1 cellular context compared by ENCODE assay signal in the genomic region with DNA sequence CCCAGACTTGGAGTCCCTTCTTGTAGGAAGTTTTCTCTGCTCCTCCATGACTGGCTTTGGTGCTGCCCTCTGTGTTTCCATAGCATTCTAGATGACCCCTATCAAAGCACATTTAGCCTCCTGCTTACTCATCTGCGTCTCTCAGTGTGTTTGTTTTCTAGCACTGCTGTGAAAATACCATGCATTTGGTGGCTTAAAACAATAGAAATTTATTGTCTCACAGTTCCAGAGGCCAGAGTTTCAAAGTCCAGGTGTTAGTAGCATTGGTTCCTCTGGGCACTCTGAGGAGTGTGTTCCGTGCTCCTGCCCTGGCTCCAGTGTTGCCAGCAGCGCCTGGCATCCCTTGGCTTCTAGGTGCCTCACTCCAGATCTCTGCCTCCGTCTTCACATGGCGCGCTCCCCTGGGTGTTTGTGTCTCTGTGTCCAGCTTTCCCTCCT.
TF ChIP-seq lines count a peak whose summit lies in the region.

No MANE protein-coding gene starts in this region.

TF ChIP-seq in IMR-90, 13 proteins besides CTCF, POLR2A, EP300 and RAD21:
- no peak for TF ChIP-seq CHD1 (IDR thresholded peaks at IDR 0.05; ENCODE audit: low read depth, low read length)
- no peak for TF ChIP-seq BHLHE40 (IDR thresholded peaks at IDR 0.05; ENCODE audit: low read depth, low read length)
- no peak for TF ChIP-seq MXI1 (IDR thresholded peaks at IDR 0.05; ENCODE audit: borderline replicate concordance, low read depth, low read length)
- no peak for TF ChIP-seq RCOR1 (IDR thresholded peaks at IDR 0.05; ENCODE audit: insufficient replicate concordance, low read length)
- no peak for TF ChIP-seq CEBPB (IDR thresholded peaks at IDR 0.05; ENCODE audit: low read depth, low read length)
- TF ChIP-seq SMC3 (IDR thresholded peaks at IDR 0.05; ENCODE audit: low read depth, low read length) = no peak
- TF ChIP-seq FOS (IDR thresholded peaks at IDR 0.05; ENCODE audit: low read depth, low read length) = no peak
- TF ChIP-seq, protein P1, sequence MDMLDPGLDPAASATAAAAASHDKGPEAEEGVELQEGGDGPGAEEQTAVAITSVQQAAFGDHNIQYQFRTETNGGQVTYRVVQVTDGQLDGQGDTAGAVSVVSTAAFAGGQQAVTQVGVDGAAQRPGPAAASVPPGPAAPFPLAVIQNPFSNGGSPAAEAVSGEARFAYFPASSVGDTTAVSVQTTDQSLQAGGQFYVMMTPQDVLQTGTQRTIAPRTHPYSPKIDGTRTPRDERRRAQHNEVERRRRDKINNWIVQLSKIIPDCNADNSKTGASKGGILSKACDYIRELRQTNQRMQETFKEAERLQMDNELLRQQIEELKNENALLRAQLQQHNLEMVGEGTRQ (IDR thresholded peaks at IDR 0.05; ENCODE audit: low read depth, low read length) = no peak
- no peak for TF ChIP-seq NFE2L2 (IDR thresholded peaks at IDR 0.05; ENCODE audit: low read depth, low read length)
